ENCODE assay signal across 8 cellular contexts in genomic region chr17:18184143-18185007, GRCh38. TPM values are rescaled to one million over a fixed set of nuclear protein-coding genes. Genes with fewer than 3 reads are reported as not detected.
DNase-seq lines count a peak whose midpoint lies in the region; ATAC-seq and TF ChIP-seq lines count a peak whose summit lies in the region.

No MANE protein-coding gene starts in this region.

- H3K9me2 ChIP-seq in hepatocyte (replicated peaks; ENCODE audit: insufficient read depth): no peaks in the 10 kb centered on the region

- H3K36me3 ChIP-seq in hepatocyte (replicated peaks; ENCODE audit: insufficient read depth, low read depth): no peaks in the 10 kb centered on the region

- DNase-seq in GM03348 (ENCODE audit: low spot score) (peak; percentile 44), T-helper 1 cell (peak; percentile 54 to 78 (median 73)), anterior cingulate cortex (lab: John Stamatoyannopoulos, UW) (peak in 45 of 58 donors; percentile 5 to 81 (median 43)), hepatocyte (ENCODE audit: low spot score) (peak; percentile 67), skeletal muscle cell (ENCODE audit: low read depth) (no peak), NCI-H1436 treated with DMSO at 0.1 percent for 48 hours (lab: John Stamatoyannopoulos, UW) (no peak)

- peak overlapping the region; percentile 95 for H3K4me2 ChIP-seq in hepatocyte

- no peaks in the 10 kb centered on the region for H3K9me3 ChIP-seq in hepatocyte (ENCODE audit: low read depth)

- H3K79me2 ChIP-seq in hepatocyte: peaks cover 56% of the 10 kb centered on the region

- H2AFZ ChIP-seq in hepatocyte: peak overlapping the region; percentile 54

- H3K4me3 ChIP-seq in hepatocyte (peak overlapping the region; percentile 78), skeletal muscle cell (ENCODE audit: low read depth, low read length) (peak overlapping the region; percentile 84)

- peaks cover 52% of the 10 kb centered on the region for H4K20me1 ChIP-seq in hepatocyte (ENCODE audit: insufficient read depth, poor library complexity, severe bottlenecking)

- H3K27me3 ChIP-seq in hepatocyte: no peaks in the 10 kb centered on the region

- peaks cover 49% of the 10 kb centered on the region for H3K4me1 ChIP-seq in hepatocyte (ENCODE audit: insufficient read depth)

- ATAC-seq in HG02943 (IDR thresholded peaks at IDR 0.05; ENCODE audit: low read depth, unreplicated experiment): peak; percentile 1
- no peak for ATAC-seq in HG02884 (IDR thresholded peaks at IDR 0.05; ENCODE audit: unreplicated experiment)

- no peak for TF ChIP-seq CTCF in hepatocyte (IDR thresholded peaks at IDR 0.05; ENCODE audit: poor library complexity)

- peak overlapping the region; percentile 97 for H3K27ac ChIP-seq in hepatocyte

- WGBS in hepatocyte (ENCODE audit: low lambda C conversion rate, missing lambda C conversion rate): 2% methylated on average over 90 of the region's 91 CpGs

RNA-seq across cellular contexts. Expression of gene ALKBH5, which starts 0.7 kb away (rescaled TPM):
- 56.6 and 68.6 TPM in 2 replicates for total RNA-seq in hepatocyte
- 66.6 and 78.3 TPM in 2 replicates for polyA plus RNA-seq in hepatocyte

RNA-seq across cellular contexts. Expression of gene LLGL1, which starts 41.1 kb away (rescaled TPM):
- total RNA-seq in hepatocyte: 46.0 and 51.9 TPM in 2 replicates
- 5.4 and 7.1 TPM in 2 replicates for polyA plus RNA-seq in hepatocyte

Comparison
In these comparisons a context has a peak if more than half of its experiments do, and no peak if none do; other contexts are left out.
1. DNase-seq: peak in GM03348 (single experiment), T-helper 1 cell (5 of 5), anterior cingulate cortex (45 of 58) and hepatocyte (single experiment); none in skeletal muscle cell (single experiment) and NCI-H1436 treated with DMSO at 0.1 percent for 48 hours (single experiment).